2 cellular contexts compared by ENCODE assay signal in the genomic region with DNA sequence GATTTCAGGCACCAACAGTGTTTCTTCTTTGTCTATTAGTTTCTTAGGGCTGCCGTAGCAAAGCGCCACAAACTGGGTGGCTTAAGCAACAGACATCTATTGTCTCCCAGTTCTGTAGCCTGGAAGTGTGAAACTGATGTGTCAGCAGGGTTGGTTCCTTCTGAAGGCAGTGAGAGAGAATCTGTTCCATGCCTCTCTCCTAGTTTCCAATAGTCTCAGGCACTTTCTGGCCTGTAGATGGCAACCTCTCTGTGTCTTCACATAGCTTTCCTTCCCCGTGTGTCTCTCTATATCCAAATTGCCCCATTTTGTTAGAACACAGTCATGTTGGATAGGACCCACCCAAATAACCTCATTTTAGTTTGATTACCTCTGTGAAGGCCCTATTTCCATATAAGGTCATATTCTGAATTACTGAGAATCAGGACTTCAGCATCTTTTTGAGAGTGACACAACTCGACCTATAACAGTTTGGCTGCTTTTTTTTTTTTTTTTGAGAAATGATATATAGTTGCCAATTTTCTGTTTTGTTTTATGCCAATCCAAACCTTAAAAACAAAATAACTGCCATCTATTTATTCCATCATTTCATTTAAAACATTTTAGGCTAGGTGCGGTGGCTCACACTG.
TF ChIP-seq lines count a peak whose summit lies in the region.

No MANE protein-coding gene starts in this region.

TF ChIP-seq in IMR-90, 13 proteins besides CTCF, POLR2A, EP300 and RAD21 (continued from another document):
- TF ChIP-seq, protein P1, sequence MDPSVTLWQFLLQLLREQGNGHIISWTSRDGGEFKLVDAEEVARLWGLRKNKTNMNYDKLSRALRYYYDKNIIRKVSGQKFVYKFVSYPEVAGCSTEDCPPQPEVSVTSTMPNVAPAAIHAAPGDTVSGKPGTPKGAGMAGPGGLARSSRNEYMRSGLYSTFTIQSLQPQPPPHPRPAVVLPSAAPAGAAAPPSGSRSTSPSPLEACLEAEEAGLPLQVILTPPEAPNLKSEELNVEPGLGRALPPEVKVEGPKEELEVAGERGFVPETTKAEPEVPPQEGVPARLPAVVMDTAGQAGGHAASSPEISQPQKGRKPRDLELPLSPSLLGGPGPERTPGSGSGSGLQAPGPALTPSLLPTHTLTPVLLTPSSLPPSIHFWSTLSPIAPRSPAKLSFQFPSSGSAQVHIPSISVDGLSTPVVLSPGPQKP (IDR thresholded peaks at IDR 0.05; ENCODE audit: borderline replicate concordance, low read depth, low read length), result no peak
- TF ChIP-seq SMC3 (IDR thresholded peaks at IDR 0.05; ENCODE audit: low read depth, low read length) (peak; percentile 40), MAFK (IDR thresholded peaks at IDR 0.05; ENCODE audit: low read depth, low read length) (peak; percentile 83), RCOR1 (IDR thresholded peaks at IDR 0.05; ENCODE audit: insufficient replicate concordance, low read length) (no peak)
TF ChIP-seq in IMR-90: peak in this region for 2.

TF ChIP-seq in SK-N-SH treated with all-trans-retinoic acid at 6 μM for 48 hours, 23 proteins besides CTCF, POLR2A, EP300 and RAD21:
- TF ChIP-seq, protein P2, sequence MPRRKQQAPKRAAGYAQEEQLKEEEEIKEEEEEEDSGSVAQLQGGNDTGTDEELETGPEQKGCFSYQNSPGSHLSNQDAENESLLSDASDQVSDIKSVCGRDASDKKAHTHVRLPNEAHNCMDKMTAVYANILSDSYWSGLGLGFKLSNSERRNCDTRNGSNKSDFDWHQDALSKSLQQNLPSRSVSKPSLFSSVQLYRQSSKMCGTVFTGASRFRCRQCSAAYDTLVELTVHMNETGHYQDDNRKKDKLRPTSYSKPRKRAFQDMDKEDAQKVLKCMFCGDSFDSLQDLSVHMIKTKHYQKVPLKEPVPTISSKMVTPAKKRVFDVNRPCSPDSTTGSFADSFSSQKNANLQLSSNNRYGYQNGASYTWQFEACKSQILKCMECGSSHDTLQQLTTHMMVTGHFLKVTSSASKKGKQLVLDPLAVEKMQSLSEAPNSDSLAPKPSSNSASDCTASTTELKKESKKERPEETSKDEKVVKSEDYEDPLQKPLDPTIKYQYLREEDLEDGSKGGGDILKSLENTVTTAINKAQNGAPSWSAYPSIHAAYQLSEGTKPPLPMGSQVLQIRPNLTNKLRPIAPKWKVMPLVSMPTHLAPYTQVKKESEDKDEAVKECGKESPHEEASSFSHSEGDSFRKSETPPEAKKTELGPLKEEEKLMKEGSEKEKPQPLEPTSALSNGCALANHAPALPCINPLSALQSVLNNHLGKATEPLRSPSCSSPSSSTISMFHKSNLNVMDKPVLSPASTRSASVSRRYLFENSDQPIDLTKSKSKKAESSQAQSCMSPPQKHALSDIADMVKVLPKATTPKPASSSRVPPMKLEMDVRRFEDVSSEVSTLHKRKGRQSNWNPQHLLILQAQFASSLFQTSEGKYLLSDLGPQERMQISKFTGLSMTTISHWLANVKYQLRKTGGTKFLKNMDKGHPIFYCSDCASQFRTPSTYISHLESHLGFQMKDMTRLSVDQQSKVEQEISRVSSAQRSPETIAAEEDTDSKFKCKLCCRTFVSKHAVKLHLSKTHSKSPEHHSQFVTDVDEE (CRISPR knock-in tag; IDR thresholded peaks at IDR 0.05), result no peak
- TF ChIP-seq PPARA (CRISPR knock-in tag; IDR thresholded peaks at IDR 0.05; ENCODE audit: borderline replicate concordance) (no peak), TCF4 (CRISPR knock-in tag; IDR thresholded peaks at IDR 0.05; ENCODE audit: borderline replicate concordance) (no peak), ISL1 (CRISPR knock-in tag; IDR thresholded peaks at IDR 0.05) (no peak), ZNF8 (CRISPR knock-in tag; IDR thresholded peaks at IDR 0.05) (no peak), ZNF70 (CRISPR knock-in tag; IDR thresholded peaks at IDR 0.05) (no peak), GLIS3 (CRISPR knock-in tag; IDR thresholded peaks at IDR 0.05) (no peak), RARB (CRISPR knock-in tag; IDR thresholded peaks at IDR 0.05) (no peak)
